In genomic region chr7:95646350-95646749, GRCh38 we compare ENCODE assay signal across 22 cellular contexts. TPM values are rescaled to one million over a fixed set of nuclear protein-coding genes. Genes with fewer than 3 reads are reported as not detected.
"Had no signal": no experiment of that assay in that cellular context is flagged by ENCODE, and none has a peak within 500 bp of the region (broad histone marks: within the 10 kb centered on the region; RNA-seq: fewer than 3 reads in every experiment).

No MANE protein-coding gene starts in this region.

- H3K27ac Mint-ChIP-seq: activated B cell treated with CpG ODN at 0.5 μM for 24 hours; activated CD4-positive, alpha-beta memory T cell treated with anti-CD3 and anti-CD28 coated beads, Interleukin-2, amount 10 ng/mL, durations not matched to agents 7 days and 5 days; activated T-cell treated with anti-CD3 and anti-CD28 coated beads, Interleukin-2, amount 50 U/mL, for 24 hours; activated T-helper 2 cell treated with anti-CD3 and anti-CD28 coated beads, Interferon-gamma antibody, Interleukin-2, Interleukin-4, amounts not matched to agents 10 μg/mL and 5 μg/mL and 100 μg/mL, durations not matched to agents 14 hours and 24 hours and 36 hours; natural killer cell treated with Interleukin-12 subunit alpha and Interleukin-12 subunit beta and Interleukin-15 and Interleukin-18, amount 100 ng/mL, for 72 hours; stimulated activated memory B cell treated with anti-CD40 and anti-IgM and Interleukin-4, amounts not matched to agents 10 μg/mL and 1 μg/mL and 100 μg/mL, for 72 hours had no signal

- H3K9me3 ChIP-seq: ascending aorta, neutrophil, pancreas, thoracic aorta, upper lobe of right lung had no signal

- H3K4me3 Mint-ChIP-seq: activated B cell treated with CpG ODN at 0.5 μM for 24 hours; activated CD4-positive, alpha-beta memory T cell treated with anti-CD3 and anti-CD28 coated beads, Interleukin-2, amount 10 ng/mL, durations not matched to agents 7 days and 5 days; activated T-cell treated with anti-CD3 and anti-CD28 coated beads, Interleukin-2, amount 50 U/mL, for 24 hours; central memory CD8-positive, alpha-beta T cell; natural killer cell treated with Interleukin-12 subunit alpha and Interleukin-12 subunit beta and Interleukin-15 and Interleukin-18, amount 100 ng/mL, for 72 hours; stimulated activated memory B cell treated with anti-CD40 and anti-IgM and Interleukin-4, amounts not matched to agents 10 μg/mL and 1 μg/mL and 100 μg/mL, for 72 hours had no signal

- H3K36me3 ChIP-seq: ascending aorta, neutrophil, pancreas, thoracic aorta, upper lobe of right lung had no signal

- H3K27ac ChIP-seq: ascending aorta, coronary artery, foreskin keratinocyte, neutrophil, pancreas, thoracic aorta, upper lobe of right lung had no signal

- H3K4me3 ChIP-seq: ascending aorta, coronary artery, pancreas, thoracic aorta, upper lobe of right lung had no signal

- H3K27me3 Mint-ChIP-seq: activated CD4-positive, alpha-beta memory T cell treated with anti-CD3 and anti-CD28 coated beads, Interleukin-2, amount 10 ng/mL, durations not matched to agents 7 days and 5 days; activated T-cell treated with anti-CD3 and anti-CD28 coated beads, Interleukin-2, amount 50 U/mL, for 24 hours; central memory CD8-positive, alpha-beta T cell; stimulated activated memory B cell treated with anti-CD40 and anti-IgM and Interleukin-4, amounts not matched to agents 10 μg/mL and 1 μg/mL and 100 μg/mL, for 72 hours had no signal

- H3K36me3 Mint-ChIP-seq: natural killer cell treated with Interleukin-12 subunit alpha and Interleukin-12 subunit beta and Interleukin-15 and Interleukin-18, amount 100 ng/mL, for 72 hours; stimulated activated memory B cell treated with anti-CD40 and anti-IgM and Interleukin-4, amounts not matched to agents 10 μg/mL and 1 μg/mL and 100 μg/mL, for 72 hours had no signal

- ATAC-seq: natural killer cell treated with Interleukin-12 subunit alpha and Interleukin-12 subunit beta and Interleukin-15 and Interleukin-18, amount 100 ng/mL, for 72 hours; pancreas; sciatic nerve; stimulated activated memory B cell treated with anti-CD40 and anti-IgM and Interleukin-4, amounts not matched to agents 10 μg/mL and 1 μg/mL and 100 μg/mL, for 72 hours; upper lobe of right lung had no signal

- H3K9me3 Mint-ChIP-seq: activated B cell treated with CpG ODN at 0.5 μM for 24 hours; activated CD4-positive, alpha-beta memory T cell treated with anti-CD3 and anti-CD28 coated beads, Interleukin-2, amount 10 ng/mL, durations not matched to agents 7 days and 5 days; activated T-cell treated with anti-CD3 and anti-CD28 coated beads, Interleukin-2, amount 50 U/mL, for 24 hours; activated T-helper 2 cell treated with anti-CD3 and anti-CD28 coated beads, Interferon-gamma antibody, Interleukin-2, Interleukin-4, amounts not matched to agents 10 μg/mL and 5 μg/mL and 100 μg/mL, durations not matched to agents 14 hours and 24 hours and 36 hours; natural killer cell treated with Interleukin-12 subunit alpha and Interleukin-12 subunit beta and Interleukin-15 and Interleukin-18, amount 100 ng/mL, for 72 hours had no signal

- H3K27me3 ChIP-seq: ascending aorta, neutrophil, pancreas, upper lobe of right lung had no signal

- H3K4me1 Mint-ChIP-seq: activated B cell treated with CpG ODN at 0.5 μM for 24 hours; activated CD4-positive, alpha-beta memory T cell treated with anti-CD3 and anti-CD28 coated beads, Interleukin-2, amount 10 ng/mL, durations not matched to agents 7 days and 5 days; central memory CD8-positive, alpha-beta T cell; stimulated activated memory B cell treated with anti-CD40 and anti-IgM and Interleukin-4, amounts not matched to agents 10 μg/mL and 1 μg/mL and 100 μg/mL, for 72 hours had no signal

- H3K4me1 ChIP-seq: ascending aorta, foreskin keratinocyte, pancreas, upper lobe of right lung had no signal

- DNase-seq: activated B cell treated with CpG ODN at 0.5 μM for 24 hours; activated CD4-positive, alpha-beta memory T cell treated with anti-CD3 and anti-CD28 coated beads, Interleukin-2, amount 10 ng/mL, durations not matched to agents 7 days and 5 days; activated CD4-positive, alpha-beta T cell treated with anti-CD3 and anti-CD28 coated beads for 4 hours; activated naive CD4-positive, alpha-beta T cell treated with anti-CD3 and anti-CD28 coated beads, Interleukin-2, amount 50 U/mL, for 16 hours; activated T-cell treated with anti-CD3 and anti-CD28 coated beads, Interleukin-2, amount 50 U/mL, for 24 hours; foreskin keratinocyte; head of caudate nucleus; kidney; mesenchymal stem cell; pancreas; stimulated activated CD4-positive, alpha-beta T cell treated with anti-CD3 and anti-CD28 coated beads, Interleukin-4, amount 100 ng/mL, for 4 hours; T-helper 9 cell; upper lobe of right lung had no signal

RNA-seq across cellular contexts. Expression of gene PDK4, which starts 50.0 kb away (rescaled TPM):
- total RNA-seq: activated CD4-positive, alpha-beta memory T cell treated with anti-CD3 and anti-CD28 coated beads, Interleukin-2, amount 10 ng/mL, durations not matched to agents 7 days and 5 days; activated T-helper 2 cell treated with anti-CD3 and anti-CD28 coated beads, Interferon-gamma antibody, Interleukin-2, Interleukin-4, amounts not matched to agents 10 μg/mL and 5 μg/mL and 100 μg/mL, durations not matched to agents 14 hours and 24 hours and 36 hours; foreskin keratinocyte had no signal
- polyA plus RNA-seq: foreskin keratinocyte had no signal
